In the genomic region with DNA sequence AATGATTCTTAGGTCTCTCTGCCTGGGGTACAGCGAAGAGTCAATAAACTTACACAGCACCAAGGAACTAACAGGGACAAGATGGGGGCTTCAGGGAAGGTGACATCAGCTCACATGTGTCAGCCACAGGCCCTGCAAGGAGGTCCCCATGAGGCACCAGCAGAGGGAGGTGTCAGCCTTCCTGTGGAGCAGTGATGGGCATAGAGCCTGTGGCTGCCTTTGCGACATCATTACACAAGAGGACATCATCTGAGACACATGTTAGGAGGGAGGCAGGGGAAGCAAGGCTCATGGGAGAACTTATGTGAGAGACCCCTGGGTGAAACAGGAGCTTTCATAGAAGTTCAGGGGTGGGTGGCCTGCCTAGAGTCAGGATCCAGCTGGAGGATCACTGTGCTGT, we compare ENCODE assay signal across 9 cellular contexts.
DNase-seq lines count a peak whose midpoint lies in the region; ATAC-seq, FAIRE-seq and TF ChIP-seq lines count a peak whose summit lies in the region.
"Had no signal": no experiment of that assay in that cellular context is flagged by ENCODE, and none has a peak within 500 bp of the region (broad histone marks: within the 10 kb centered on the region; RNA-seq: fewer than 3 reads in every experiment).

No MANE protein-coding gene starts in this region.

- CTCF ChIA-PET in GM12878 (lab: Yijun Ruan, JAX) (interaction anchor here (0.6 to 3.7 kb wide), 11 partner anchors 9 to 1272 kb away, joined by 3 to 25 read pairs (median 4); no protein-coding TSS in a partner anchor), HepG2 (lab: Yijun Ruan, JAX; ENCODE audit: low intra/inter-chr PET ratio, low total read pairs) (no interaction called here)
- CTCF ChIA-PET in CD8-positive, alpha-beta memory T cell (lab: Charles Lee) = no interaction called here

- TF ChIP-seq CTCF in GM12878 (IDR thresholded peaks at IDR 0.05 in 2 of 3, conservative IDR thresholded peaks at IDR 0.05 in 1 of 3; ENCODE audit: control insufficient read depth in 2 of 3, extremely low read depth in 1 of 3, insufficient read depth in 1 of 3, low read depth in 3 of 3, low read length in 3 of 3) (peak in 2 of 3 experiments; percentile 19 to 42; a peak in 3 of 6 replicates), HepG2 (CRISPR knock-in tag; IDR thresholded peaks at IDR 0.05) (peak; percentile 43; the same call in 1 of the 2 replicates)

- H3K4me1 ChIP-seq in GM12878 (ENCODE audit: control insufficient read depth, insufficient read depth, low read length) = no peaks in the 10 kb centered on the region
- no peaks in the 10 kb centered on the region for H3K4me1 ChIP-seq in HepG2 (ENCODE audit: insufficient read depth, low read length)
- no peaks in the 10 kb centered on the region for H3K4me1 ChIP-seq in CD8-positive, alpha-beta memory T cell (ENCODE audit: insufficient read depth, low read length)

- TF ChIP-seq EP300 in GM12878 (IDR thresholded peaks at IDR 0.05; ENCODE audit: borderline replicate concordance in 1 of 2, control insufficient read depth in 1 of 2, low read depth in 2 of 2, low read length in 2 of 2) (no peak), HepG2 (IDR thresholded peaks at IDR 0.05; ENCODE audit: low read depth in 2 of 2, low read length in 2 of 2) (no peak), HepG2 (CRISPR knock-in tag; IDR thresholded peaks at IDR 0.05; ENCODE audit: borderline replicate concordance) (no peak)

- H3K27ac ChIP-seq in GM12878 (ENCODE audit: control insufficient read depth, insufficient read depth) = no peak overlapping the region
- no peak overlapping the region for H3K27ac ChIP-seq in HepG2 (ENCODE audit: extremely low read length, insufficient read depth, low read length)
- no peak overlapping the region for H3K27ac ChIP-seq in CD8-positive, alpha-beta memory T cell (ENCODE audit: low read depth, low read length)

- H3K27ac Mint-ChIP-seq in CD8-positive, alpha-beta memory T cell = no peak overlapping the region
- H3K27ac Mint-ChIP-seq: B cell had no signal

- ATAC-seq in GM12878 = peak; percentile 86
- peak; percentile 75 for ATAC-seq in HepG2
- ATAC-seq in GM19035 (IDR thresholded peaks at IDR 0.05; ENCODE audit: unreplicated experiment) = no peak
- no peak for ATAC-seq in GM21737 (IDR thresholded peaks at IDR 0.05; ENCODE audit: unreplicated experiment)

- no peaks in the 10 kb centered on the region for H3K27me3 ChIP-seq in GM12878 (replicated peaks in 1 of 2; ENCODE audit: control insufficient read depth in 2 of 2, insufficient read depth in 2 of 2, low read length in 1 of 2)
- H3K27me3 ChIP-seq in HepG2 (ENCODE audit: control insufficient read depth in 1 of 2, insufficient read depth in 2 of 2, low read length in 2 of 2) = no peaks in the 10 kb centered on the region
- no peaks in the 10 kb centered on the region for H3K27me3 ChIP-seq in CD8-positive, alpha-beta memory T cell (ENCODE audit: insufficient read depth, low read length, poor library complexity, severe bottlenecking)

- no peaks in the 10 kb centered on the region for H3K36me3 ChIP-seq in GM12878 (ENCODE audit: control insufficient read depth in 2 of 2, insufficient read depth in 2 of 2, low read length in 1 of 2)
- H3K36me3 ChIP-seq in HepG2 (replicated peaks in 1 of 2; ENCODE audit: control insufficient read depth in 1 of 2, insufficient read depth in 2 of 2, low read length in 2 of 2) = no peaks in the 10 kb centered on the region
- no peaks in the 10 kb centered on the region for H3K36me3 ChIP-seq in CD8-positive, alpha-beta memory T cell (ENCODE audit: insufficient read depth, low read length)

- H3K4me1 Mint-ChIP-seq in CD8-positive, alpha-beta memory T cell = no peaks in the 10 kb centered on the region
- H3K4me1 Mint-ChIP-seq: B cell had no signal

- H4K20me1 ChIP-seq in GM12878 (ENCODE audit: control insufficient read depth, insufficient read depth) (no peaks in the 10 kb centered on the region), HepG2 (ENCODE audit: insufficient read depth, low read length) (no peaks in the 10 kb centered on the region)

- in situ Hi-C loops in GM12878 (cut with MboI) (no loop called here), HepG2 (cut with HindIII; ENCODE audit: extremely low pct_ligation_motif_present, low pct_unique_long_range_greater_than_20kb) (no loop called here)

- H3K79me2 ChIP-seq in GM12878 (ENCODE audit: control insufficient read depth, insufficient read depth, low read length) = no peaks in the 10 kb centered on the region
- H3K79me2 ChIP-seq in HepG2 (ENCODE audit: insufficient read depth, low read length) = no peaks in the 10 kb centered on the region

- POLR2A ChIA-PET in GM12878 (lab: Charles Lee) (no interaction called here), HepG2 (lab: Yijun Ruan, JAX) (no interaction called here)
- POLR2A ChIA-PET in CD8-positive, alpha-beta memory T cell (lab: Charles Lee) = no interaction called here

- SMC1A ChIA-PET in GM12878 (lab: Charles Lee; ENCODE audit: uncharacterized antibody, unreplicated experiment) = interaction anchor here (0.6 to 1.4 kb wide), 7 partner anchors 11 to 98 kb away, joined by 3 to 6 read pairs (median 3); no protein-coding TSS in a partner anchor

- H3K9me3 ChIP-seq in GM12878 (replicated peaks; ENCODE audit: control insufficient read depth, insufficient read depth, low read length) = no peaks in the 10 kb centered on the region
- H3K9me3 ChIP-seq in HepG2 (ENCODE audit: low read length) = no peaks in the 10 kb centered on the region
- no peaks in the 10 kb centered on the region for H3K9me3 ChIP-seq in CD8-positive, alpha-beta memory T cell (ENCODE audit: low read length)

- WGBS in GM12878 (ENCODE audit: insufficient coverage, insufficient replicate concordance, low lambda C conversion rate, missing lambda C conversion rate) = 27% methylated on average over 2 of the region's 2 CpGs
- WGBS in HepG2 (ENCODE audit: low lambda C conversion rate) = 20% methylated on average over 2 of the region's 2 CpGs

- no peaks in the 10 kb centered on the region for H3K27me3 Mint-ChIP-seq in CD8-positive, alpha-beta memory T cell
- H3K27me3 Mint-ChIP-seq: B cell had no signal

- H3K4me3 Mint-ChIP-seq in CD8-positive, alpha-beta memory T cell = no peak overlapping the region
- H3K4me3 Mint-ChIP-seq: B cell had no signal

- DNase-seq in NCI-H2081 (lab: John Stamatoyannopoulos, UW) (peak; percentile 34 to 50), NCI-H2081 treated with DMSO at 0.1 percent for 48 hours (lab: John Stamatoyannopoulos, UW) (no peak), HUDEP-2 (lab: John Stamatoyannopoulos, UW; ENCODE audit: unreplicated experiment in 76 of 76) (peak in 67 of 76 experiments; percentile 6 to 72 (median 48)), GM12878 (ENCODE audit: low read depth, low spot score) (no peak), HepG2 (ENCODE audit: low spot score) (no peak)
- DNase-seq in CD8-positive, alpha-beta memory T cell = no peak

- TF ChIP-seq RAD21 in GM12878 (IDR thresholded peaks at IDR 0.05; ENCODE audit: insufficient read depth, low read depth, low read length) (peak; percentile 66), HepG2 (CRISPR knock-in tag; IDR thresholded peaks at IDR 0.05) (no peak)

- H3K4me2 ChIP-seq in GM12878 (ENCODE audit: control insufficient read depth, insufficient read depth) = no peak overlapping the region
- no peak overlapping the region for H3K4me2 ChIP-seq in HepG2 (ENCODE audit: low read depth, low read length)

- H3K4me3 ChIP-seq in GM12878 (no peak overlapping the region), HepG2 (replicated peaks in 1 of 3; ENCODE audit: insufficient read depth in 1 of 3, low read depth in 2 of 3, low read length in 3 of 3) (no peak overlapping the region)
- H3K4me3 ChIP-seq in CD8-positive, alpha-beta memory T cell (ENCODE audit: low read length) = no peak overlapping the region

- no peak for FAIRE-seq in GM12878 (lab: Jason Lieb, UNC)
- FAIRE-seq in HepG2 (lab: Jason Lieb, UNC) = no peak

- TF ChIP-seq POLR2A in GM12878 (IDR thresholded peaks at IDR 0.05; ENCODE audit: low read depth, low read length) (no peak), HepG2 (IDR thresholded peaks at IDR 0.05; ENCODE audit: insufficient read depth in 1 of 2, low read depth in 2 of 2, low read length in 2 of 2) (no peak)

- H3K9ac ChIP-seq in GM12878 (ENCODE audit: control insufficient read depth, insufficient read depth, low read length) (no peak overlapping the region), HepG2 (ENCODE audit: insufficient read depth, low read depth, low read length) (no peak overlapping the region)

- BruUV-seq in GM12878 (replicated peaks; lab: Mats Ljungman, UMichigan) (no TSS peak), HepG2 (replicated peaks; lab: Mats Ljungman, UMichigan) (no TSS peak)

- RAD21 ChIA-PET in GM12878 (lab: Charles Lee; ENCODE audit: unreplicated experiment) = interaction anchor here (1.3 kb wide), 1 partner anchor 293 kb away, joined by 4 read pairs; no protein-coding TSS in a partner anchor

- intact Hi-C loops in GM12878 (cut with micrococcal nuclease; ENCODE audit: unreplicated experiment) = loop anchor here (2.0 kb wide), 1 partner anchor 51 kb away; no protein-coding TSS in a partner anchor
- intact Hi-C loops in HepG2 (cut with micrococcal nuclease; ENCODE audit: unreplicated experiment) = no loop called here

- H2AFZ ChIP-seq in GM12878 (ENCODE audit: control insufficient read depth, low read depth, low read length) = no peak overlapping the region
- H2AFZ ChIP-seq in HepG2 (ENCODE audit: low read length) = no peak overlapping the region

- no peaks in the 10 kb centered on the region for H3K36me3 Mint-ChIP-seq in CD8-positive, alpha-beta memory T cell

- peaks cover 0 to 13% (median 4%) of the 10 kb centered on the region in 5 donors for H3K9me3 Mint-ChIP-seq in CD8-positive, alpha-beta memory T cell

TF ChIP-seq in GM12878, 131 proteins besides CTCF, POLR2A, EP300 and RAD21:
- no peak for TF ChIP-seq SMAD5 (IDR thresholded peaks at IDR 0.05; ENCODE audit: low read depth)
- TF ChIP-seq SMC3 (IDR thresholded peaks at IDR 0.05; ENCODE audit: borderline replicate concordance, low read length) = peak; percentile 43; the same call in 1 of the 2 replicates

TF ChIP-seq in HepG2, 621 proteins besides CTCF, POLR2A, EP300 and RAD21:
- TF ChIP-seq IRX3 (CRISPR knock-in tag; IDR thresholded peaks at IDR 0.05; ENCODE audit: borderline replicate concordance, low read depth) (no peak), STAG1 (CRISPR knock-in tag; IDR thresholded peaks at IDR 0.05) (peak; percentile 50), EZH2 (conservative IDR thresholded peaks at IDR 0.05; ENCODE audit: low read depth, low read length) (no peak), JUND (CRISPR knock-in tag; IDR thresholded peaks at IDR 0.05) (no peak)
TF ChIP-seq in HepG2: peak in this region for 1.

Comparison
In these comparisons a context has a peak if more than half of its experiments do, and no peak if none do; other contexts are left out.
1. DNase-seq: peak in NCI-H2081 (2 of 2) and HUDEP-2 (67 of 76); none in NCI-H2081 treated with DMSO at 0.1 percent for 48 hours (single experiment), GM12878 (single experiment), HepG2 (single experiment) and CD8-positive, alpha-beta memory T cell (0 of 5).
2. ATAC-seq: peak in GM12878 (single experiment) and HepG2 (single experiment); none in GM19035 (single experiment) and GM21737 (single experiment).